In the genomic region with DNA sequence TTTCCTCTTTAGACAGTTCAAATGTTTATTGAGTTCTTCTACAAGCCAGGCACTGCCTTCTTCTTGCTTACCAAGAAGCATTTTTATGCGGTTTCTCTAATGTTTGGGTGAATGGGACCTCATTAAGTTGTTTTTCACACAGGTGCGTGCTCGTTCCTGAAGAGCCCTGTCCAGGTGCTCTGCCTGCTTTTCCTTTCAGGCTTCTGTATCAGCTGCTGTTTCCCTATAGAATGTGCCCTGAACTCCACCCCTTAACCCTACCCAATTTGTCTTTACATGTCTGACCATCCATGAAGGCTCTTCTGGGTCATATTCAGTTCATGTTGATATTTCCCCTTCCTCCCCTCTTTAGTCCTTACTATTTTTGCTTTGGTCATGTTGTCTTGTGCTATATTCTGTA, we compare ENCODE assay signal across 18 cellular contexts. TPM values are rescaled to one million over a fixed set of nuclear protein-coding genes. Genes with fewer than 3 reads are reported as not detected.
DNase-seq lines count a peak whose midpoint lies in the region; ATAC-seq and TF ChIP-seq lines count a peak whose summit lies in the region.
"Had no signal": no experiment of that assay in that cellular context is flagged by ENCODE, and none has a peak within 500 bp of the region (broad histone marks: within the 10 kb centered on the region; RNA-seq: fewer than 3 reads in every experiment).

No MANE protein-coding gene starts in this region.

- H3K9me3 ChIP-seq in vagina, result no peaks in the 10 kb centered on the region
- no peaks in the 10 kb centered on the region for H3K9me3 ChIP-seq in right lobe of liver
- H3K9me3 ChIP-seq: BE2C had no signal

- H3K27ac ChIP-seq in vagina, result peak overlapping the region; percentile 63
- no peak overlapping the region for H3K27ac ChIP-seq in right lobe of liver
- H3K27ac ChIP-seq: A549 had no signal

- peak overlapping the region; percentile 10; the same call in 1 of the 2 replicates for H3K4me3 Mint-ChIP-seq in WTC11
- no peak overlapping the region for H3K4me3 Mint-ChIP-seq in mesothelial cell of epicardium
- H3K4me3 Mint-ChIP-seq in natural killer cell treated with Interleukin-12 subunit alpha and Interleukin-12 subunit beta and Interleukin-15 and Interleukin-18, amount 100 ng/mL, for 72 hours, result no peak overlapping the region
- H3K4me3 Mint-ChIP-seq: CD14-positive monocyte; CD8-positive, alpha-beta T cell had no signal

- DNase-seq in WTC11 (ENCODE audit: low spot score), result no peak
- DNase-seq in iPS-NIHi11 (ENCODE audit: low spot score), result peak; percentile 5
- DNase-seq in mesothelial cell of epicardium (ENCODE audit: low spot score in 2 of 2, unreplicated experiment in 2 of 2), result no peak
- no peak for DNase-seq in vagina (ENCODE audit: extremely low spot score in 2 of 2)
- no peak for DNase-seq in right lobe of liver
- DNase-seq in natural killer cell treated with Interleukin-12 subunit alpha and Interleukin-12 subunit beta and Interleukin-15 and Interleukin-18, amount 100 ng/mL, for 72 hours (ENCODE audit: low spot score), result no peak
- DNase-seq in SW480 (ENCODE audit: low spot score), result no peak
- DNase-seq: BE2C; CD8-positive, alpha-beta T cell; COR-L47; DMS153; DMS79 treated with DMSO at 0.1 percent for 48 hours; EL; H7 had no signal

- no peaks in the 10 kb centered on the region for H3K9me3 Mint-ChIP-seq in WTC11
- peaks cover 6% of the 10 kb centered on the region for H3K9me3 Mint-ChIP-seq in mesothelial cell of epicardium
- H3K9me3 Mint-ChIP-seq in natural killer cell treated with Interleukin-12 subunit alpha and Interleukin-12 subunit beta and Interleukin-15 and Interleukin-18, amount 100 ng/mL, for 72 hours, result no peaks in the 10 kb centered on the region
- H3K9me3 Mint-ChIP-seq: CD8-positive, alpha-beta T cell had no signal

- no peaks in the 10 kb centered on the region for H3K36me3 ChIP-seq in vagina
- H3K36me3 ChIP-seq in right lobe of liver, result no peaks in the 10 kb centered on the region
- H3K36me3 ChIP-seq: BE2C had no signal

- TF ChIP-seq POLR2A in vagina (IDR thresholded peaks at IDR 0.05), result no peak
- no peak for TF ChIP-seq POLR2A in right lobe of liver (IDR thresholded peaks at IDR 0.05)

- ATAC-seq in WTC11 (no peak), right lobe of liver (no peak), GM18861 (IDR thresholded peaks at IDR 0.05; ENCODE audit: unreplicated experiment) (no peak)
- ATAC-seq in natural killer cell treated with Interleukin-12 subunit alpha and Interleukin-12 subunit beta and Interleukin-15 and Interleukin-18, amount 100 ng/mL, for 72 hours, result no peak
- ATAC-seq: A549; CD8-positive, alpha-beta T cell; K562 had no signal

- no peaks in the 10 kb centered on the region for H3K4me1 ChIP-seq in vagina
- H3K4me1 ChIP-seq in right lobe of liver, result no peaks in the 10 kb centered on the region
- H3K4me1 ChIP-seq: A549, BE2C had no signal

- TF ChIP-seq CTCF in WTC11 (IDR thresholded peaks at IDR 0.05) (no peak), mesothelial cell of epicardium (IDR thresholded peaks at IDR 0.05; ENCODE audit: unreplicated experiment) (no peak), vagina (IDR thresholded peaks at IDR 0.05) (no peak), right lobe of liver (IDR thresholded peaks at IDR 0.05) (no peak)

- H3K27me3 Mint-ChIP-seq in WTC11 (ENCODE audit: low read depth), result no peaks in the 10 kb centered on the region
- no peaks in the 10 kb centered on the region for H3K27me3 Mint-ChIP-seq in mesothelial cell of epicardium (ENCODE audit: low read depth)
- H3K27me3 Mint-ChIP-seq in natural killer cell treated with Interleukin-12 subunit alpha and Interleukin-12 subunit beta and Interleukin-15 and Interleukin-18, amount 100 ng/mL, for 72 hours, result no peaks in the 10 kb centered on the region

- H3K4me3 ChIP-seq in vagina (no peak overlapping the region), right lobe of liver (no peak overlapping the region)
- H3K4me3 ChIP-seq: A549, K562 had no signal

- intact Hi-C loops in vagina (cut with DNase I), result no loop called here
- intact Hi-C loops in right lobe of liver (cut with DNase I), result no loop called here

- WGBS in right lobe of liver (ENCODE audit: insufficient coverage, low coverage, low lambda C conversion rate, missing lambda C conversion rate), result 81% methylated on average over 3 of the region's 3 CpGs

- H3K36me3 Mint-ChIP-seq in WTC11 (no peaks in the 10 kb centered on the region), mesothelial cell of epicardium (peaks cover 2% of the 10 kb centered on the region)
- H3K36me3 Mint-ChIP-seq in natural killer cell treated with Interleukin-12 subunit alpha and Interleukin-12 subunit beta and Interleukin-15 and Interleukin-18, amount 100 ng/mL, for 72 hours, result no peaks in the 10 kb centered on the region
- H3K36me3 Mint-ChIP-seq: CD14-positive monocyte; CD8-positive, alpha-beta T cell had no signal

- POLR2A ChIA-PET in WTC11 (lab: Charles Lee), result interaction anchor here (0.5 kb wide), 1 partner anchor 72 kb away, joined by 3 read pairs; no protein-coding TSS in a partner anchor

- H3K27me3 ChIP-seq in vagina (no peaks in the 10 kb centered on the region), right lobe of liver (no peaks in the 10 kb centered on the region)
- H3K27me3 ChIP-seq: BE2C had no signal

- CTCF ChIA-PET in WTC11 (lab: Charles Lee), result no interaction called here

- H3K27ac Mint-ChIP-seq in WTC11 (peak overlapping the region; percentile 95), mesothelial cell of epicardium (peak overlapping the region; percentile 69)
- no peak overlapping the region for H3K27ac Mint-ChIP-seq in natural killer cell treated with Interleukin-12 subunit alpha and Interleukin-12 subunit beta and Interleukin-15 and Interleukin-18, amount 100 ng/mL, for 72 hours
- H3K27ac Mint-ChIP-seq: CD14-positive monocyte; CD8-positive, alpha-beta T cell had no signal

- H3K4me1 Mint-ChIP-seq in WTC11, result peaks cover 32% of the 10 kb centered on the region
- peaks cover 26% of the 10 kb centered on the region for H3K4me1 Mint-ChIP-seq in mesothelial cell of epicardium
- H3K4me1 Mint-ChIP-seq in natural killer cell treated with Interleukin-12 subunit alpha and Interleukin-12 subunit beta and Interleukin-15 and Interleukin-18, amount 100 ng/mL, for 72 hours (ENCODE audit: low read depth in 2 of 2), result no peaks in the 10 kb centered on the region

TF ChIP-seq in WTC11, 78 proteins besides CTCF, POLR2A, EP300 and RAD21:
- no peak for TF ChIP-seq MXD4 (CRISPR knock-in tag; IDR thresholded peaks at IDR 0.05; ENCODE audit: borderline replicate concordance)
- no peak for TF ChIP-seq NR3C1 (CRISPR knock-in tag; conservative IDR thresholded peaks at IDR 0.05; ENCODE audit: low read depth)

RNA-seq across cellular contexts. Expression of gene GOLGA6L10, which starts 22.4 kb away (rescaled TPM):
- total RNA-seq in WTC11 (2021), result 5.1 to 7.7 TPM (median 5.8 TPM) in 3 replicates
- 11.0 to 11.6 TPM (median 11.1 TPM) in 3 replicates for total RNA-seq in mesothelial cell of epicardium
- total RNA-seq in vagina, result 3.4 TPM
- under 1 TPM; 0.06 to 0.93 (median 0.38) TPM for total RNA-seq in right lobe of liver
- total RNA-seq in natural killer cell treated with Interleukin-12 subunit alpha and Interleukin-12 subunit beta and Interleukin-15 and Interleukin-18, amount 100 ng/mL, for 72 hours, result 1 to 10 TPM; 2.4 to 3.0 TPM

RNA-seq across cellular contexts. Expression of gene GOLGA6L9, which starts 58.0 kb away (rescaled TPM):
- total RNA-seq in WTC11 (2021) (7.3 to 9.4 TPM (median 8.0 TPM) in 3 replicates), mesothelial cell of epicardium (19.1 to 21.0 TPM (median 19.7 TPM) in 3 replicates), vagina (9.3 TPM), right lobe of liver (1 to 10 TPM in 3 of 6 experiments, under 1 TPM in 3; 0.49 to 1.2 (median 0.94) TPM)
- 1 to 10 TPM; 6.7 to 7.4 TPM for total RNA-seq in natural killer cell treated with Interleukin-12 subunit alpha and Interleukin-12 subunit beta and Interleukin-15 and Interleukin-18, amount 100 ng/mL, for 72 hours

Comparison
In these comparisons a context has a peak if more than half of its experiments do, and no peak if none do; other contexts are left out.
1. H3K27ac Mint-ChIP-seq: peak in WTC11 (single experiment) and mesothelial cell of epicardium (single experiment); none in natural killer cell treated with Interleukin-12 subunit alpha and Interleukin-12 subunit beta and Interleukin-15 and Interleukin-18, amount 100 ng/mL, for 72 hours (0 of 2).